ENCODE assay signal across 1 cellular context in the genomic region with DNA sequence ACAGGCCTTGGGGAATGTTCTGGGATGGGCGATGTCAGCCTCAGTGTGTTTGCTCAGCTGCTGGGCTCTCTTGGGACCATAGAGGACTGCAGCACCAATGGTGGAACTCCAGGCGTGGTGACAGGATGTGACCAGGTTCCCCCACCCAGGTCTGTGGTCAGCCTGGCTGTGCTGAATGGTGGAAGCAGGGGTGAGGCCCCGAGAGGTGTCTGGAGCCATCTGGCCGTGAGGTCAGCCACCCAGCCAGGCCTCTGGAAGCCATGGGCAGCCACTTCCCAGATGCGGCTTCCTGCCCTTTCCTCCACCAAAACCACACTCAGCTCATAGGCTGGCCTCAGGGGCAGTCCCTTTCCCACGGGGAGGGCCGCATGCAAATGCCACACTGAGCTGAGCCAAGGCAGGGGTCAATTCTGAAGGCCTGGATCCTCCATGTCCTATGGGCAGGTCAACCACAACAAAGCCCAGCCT.
TF ChIP-seq lines count a peak whose summit lies in the region.

No MANE protein-coding gene starts in this region.

TF ChIP-seq in IMR-90, 13 proteins besides CTCF, POLR2A, EP300 and RAD21:
- TF ChIP-seq MAFK (IDR thresholded peaks at IDR 0.05; ENCODE audit: low read depth, low read length): no peak
- TF ChIP-seq SMC3 (IDR thresholded peaks at IDR 0.05; ENCODE audit: low read depth, low read length): no peak
TF ChIP-seq in IMR-90: peak in this region for 0.
